ENCODE assay signal across 17 cellular contexts in the genomic region with DNA sequence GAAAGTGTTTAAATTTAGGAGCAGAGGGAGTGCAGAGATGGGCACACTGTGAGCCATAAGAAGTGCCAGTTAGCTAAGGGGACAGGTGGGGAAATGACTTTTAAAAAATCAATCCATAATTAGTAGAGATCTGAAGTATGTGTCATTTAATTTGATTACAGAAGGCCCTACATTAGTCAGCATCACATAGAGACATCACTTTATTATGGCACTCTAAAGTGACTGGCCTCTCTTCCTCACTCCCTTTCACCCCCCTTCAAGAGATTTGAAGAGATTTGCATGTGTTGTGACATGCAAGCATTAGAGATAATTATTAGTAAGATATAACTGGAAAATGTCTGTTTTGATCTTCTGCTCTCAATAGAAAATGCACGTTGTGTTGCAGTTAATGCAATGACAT.
DNase-seq lines count a peak whose midpoint lies in the region; ATAC-seq and TF ChIP-seq lines count a peak whose summit lies in the region.
"Had no signal": no experiment of that assay in that cellular context is flagged by ENCODE, and none has a peak within 500 bp of the region (broad histone marks: within the 10 kb centered on the region; RNA-seq: fewer than 3 reads in every experiment).

No MANE protein-coding gene starts in this region.

- DNase-seq in activated CD4-positive, CD25-positive, alpha-beta regulatory T cell (lab: John Stamatoyannopoulos, UW): no peak
- no peak for DNase-seq in SJCRH30
- no peak for DNase-seq in epithelial cell of prostate (ENCODE audit: low read depth, low spot score)
- DNase-seq in sigmoid colon: no peak
- DNase-seq in stimulated activated effector memory CD8-positive, alpha-beta T cell treated with anti-CD3 and anti-CD28 coated beads, Interleukin-12 subunit alpha, Interleukin-12 subunit beta, amount 100 ng/mL, for 72 hours (ENCODE audit: low spot score in 2 of 2): no peak
- DNase-seq in kidney tubule cell (ENCODE audit: low spot score): no peak
- DNase-seq in NOMO-1 treated with DMSO at 0.1 percent for 48 hours (lab: John Stamatoyannopoulos, UW; ENCODE audit: unreplicated experiment): no peak
- DNase-seq: activated B cell treated with CpG ODN at 0.5 μM for 24 hours; CD4-positive, alpha-beta memory T cell; cerebellar nuclear complex; DMS79; retina; T-helper 2 cell; upper lobe of right lung had no signal

- H3K27ac Mint-ChIP-seq in stimulated activated effector memory CD8-positive, alpha-beta T cell treated with anti-CD3 and anti-CD28 coated beads, Interleukin-12 subunit alpha, Interleukin-12 subunit beta, amount 100 ng/mL, for 72 hours: no peak overlapping the region
- H3K27ac Mint-ChIP-seq: activated B cell treated with CpG ODN at 0.5 μM for 24 hours; CD4-positive, alpha-beta memory T cell; memory B cell had no signal

- no peaks in the 10 kb centered on the region for H3K9me3 ChIP-seq in SJCRH30 (replicated peaks)
- H3K9me3 ChIP-seq in sigmoid colon: no peaks in the 10 kb centered on the region
- H3K9me3 ChIP-seq: upper lobe of right lung had no signal

- no peaks in the 10 kb centered on the region for H3K9me3 Mint-ChIP-seq in stimulated activated effector memory CD8-positive, alpha-beta T cell treated with anti-CD3 and anti-CD28 coated beads, Interleukin-12 subunit alpha, Interleukin-12 subunit beta, amount 100 ng/mL, for 72 hours
- H3K9me3 Mint-ChIP-seq: activated B cell treated with CpG ODN at 0.5 μM for 24 hours; CD4-positive, alpha-beta memory T cell; memory B cell; stimulated activated naive CD8-positive, alpha-beta T cell treated with anti-CD3 and anti-CD28 coated beads, Interleukin-15, Interleukin-2, amounts not matched to agents 100 ng/mL and 50 ng/mL, for 24 hours had no signal

- intact Hi-C loops in sigmoid colon (cut with DNase I): loop anchor here (2.0 to 5.0 kb wide), 3 partner anchors 17 to 150 kb away; a partner anchor contains a TSS

- H3K4me1 ChIP-seq in SJCRH30 (peaks cover 47% of the 10 kb centered on the region), sigmoid colon (peaks cover 0 to 56% (median 46%) of the 10 kb centered on the region in 4 donors)

- H3K4me3 ChIP-seq in SJCRH30 (no peak overlapping the region), sigmoid colon (no peak overlapping the region)
- H3K4me3 ChIP-seq: upper lobe of right lung had no signal

- peaks cover 39% of the 10 kb centered on the region for H3K4me1 Mint-ChIP-seq in stimulated activated effector memory CD8-positive, alpha-beta T cell treated with anti-CD3 and anti-CD28 coated beads, Interleukin-12 subunit alpha, Interleukin-12 subunit beta, amount 100 ng/mL, for 72 hours

- no peak overlapping the region for H3K4me3 Mint-ChIP-seq in stimulated activated effector memory CD8-positive, alpha-beta T cell treated with anti-CD3 and anti-CD28 coated beads, Interleukin-12 subunit alpha, Interleukin-12 subunit beta, amount 100 ng/mL, for 72 hours
- H3K4me3 Mint-ChIP-seq: activated B cell treated with CpG ODN at 0.5 μM for 24 hours; CD4-positive, alpha-beta memory T cell; memory B cell; stimulated activated naive CD8-positive, alpha-beta T cell treated with anti-CD3 and anti-CD28 coated beads, Interleukin-15, Interleukin-2, amounts not matched to agents 100 ng/mL and 50 ng/mL, for 24 hours had no signal

- H3K36me3 ChIP-seq in SJCRH30 (no peaks in the 10 kb centered on the region), sigmoid colon (no peaks in the 10 kb centered on the region)
- H3K36me3 ChIP-seq: upper lobe of right lung had no signal

- H3K27ac ChIP-seq in SJCRH30 (peak overlapping the region; percentile 44; the same call in 1 of the 2 replicates), epithelial cell of prostate (peak overlapping the region; percentile 83), sigmoid colon (peak overlapping the region in 3 of 4 donors; percentile 75 to 86 (median 81))
- H3K27ac ChIP-seq: upper lobe of right lung had no signal

- 81 to 92% methylated on average over 1 of the region's 1 CpG for WGBS in sigmoid colon, 2 donors

- TF ChIP-seq POLR2A in sigmoid colon (IDR thresholded peaks at IDR 0.05): no peak

- H3K27me3 ChIP-seq in SJCRH30: no peaks in the 10 kb centered on the region
- H3K27me3 ChIP-seq in sigmoid colon: no peaks in the 10 kb centered on the region
- H3K27me3 ChIP-seq: upper lobe of right lung had no signal

- ATAC-seq in activated CD4-positive, CD25-positive, alpha-beta regulatory T cell treated with anti-CD3 and anti-CD28 coated beads, Interleukin-2, amount 50 U/mL, for 24 hours: peak; percentile 54 to 61
- ATAC-seq in stimulated activated effector memory CD8-positive, alpha-beta T cell treated with anti-CD3 and anti-CD28 coated beads, Interleukin-12 subunit alpha, Interleukin-12 subunit beta, amount 100 ng/mL, for 72 hours: no peak
- ATAC-seq: upper lobe of right lung had no signal

- TF ChIP-seq EP300 in sigmoid colon (IDR thresholded peaks at IDR 0.05): no peak

- peaks cover 6% of the 10 kb centered on the region for H3K36me3 Mint-ChIP-seq in stimulated activated effector memory CD8-positive, alpha-beta T cell treated with anti-CD3 and anti-CD28 coated beads, Interleukin-12 subunit alpha, Interleukin-12 subunit beta, amount 100 ng/mL, for 72 hours

- TF ChIP-seq CTCF in sigmoid colon (IDR thresholded peaks at IDR 0.05): no peak
